4 cellular contexts compared by ENCODE assay signal in the genomic region with DNA sequence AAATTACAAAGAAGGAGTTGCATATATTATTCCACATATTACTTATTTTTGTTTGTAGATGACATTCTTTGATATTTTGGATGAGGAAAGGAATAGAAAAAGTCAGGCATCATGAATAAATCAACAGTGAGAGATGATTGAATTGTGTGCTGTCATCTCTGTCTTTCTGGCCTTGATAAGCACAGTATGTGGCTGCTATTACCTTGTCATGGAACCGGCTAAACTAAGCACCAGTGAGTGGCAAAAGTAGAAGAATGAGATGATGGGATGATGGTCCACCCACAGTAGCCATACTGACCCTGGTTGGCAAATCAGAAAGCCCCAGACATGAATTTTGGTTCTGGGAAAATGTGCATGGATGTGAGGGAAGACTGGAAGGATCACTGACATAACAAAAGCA.
"Had no signal": no experiment of that assay in that cellular context is flagged by ENCODE, and none has a peak within 500 bp of the region (broad histone marks: within the 10 kb centered on the region; RNA-seq: fewer than 3 reads in every experiment).

No MANE protein-coding gene starts in this region.

- H3K4me3 ChIP-seq: K562 had no signal

- H3K4me2 ChIP-seq: KMS-11 had no signal

- ATAC-seq: HepG2, K562 had no signal

- H3K9ac ChIP-seq: KMS-11 had no signal

- H3K27ac ChIP-seq: HL-60, KMS-11 had no signal
